In genomic region chr6:158642097-158642601, GRCh38 we compare ENCODE assay signal across 1 cellular context.
TF ChIP-seq lines count a peak whose summit lies in the region.

No MANE protein-coding gene starts in this region.

TF ChIP-seq in WTC11, 78 proteins besides CTCF, POLR2A, EP300 and RAD21 (continued from another document):
- TF ChIP-seq, protein P1, sequence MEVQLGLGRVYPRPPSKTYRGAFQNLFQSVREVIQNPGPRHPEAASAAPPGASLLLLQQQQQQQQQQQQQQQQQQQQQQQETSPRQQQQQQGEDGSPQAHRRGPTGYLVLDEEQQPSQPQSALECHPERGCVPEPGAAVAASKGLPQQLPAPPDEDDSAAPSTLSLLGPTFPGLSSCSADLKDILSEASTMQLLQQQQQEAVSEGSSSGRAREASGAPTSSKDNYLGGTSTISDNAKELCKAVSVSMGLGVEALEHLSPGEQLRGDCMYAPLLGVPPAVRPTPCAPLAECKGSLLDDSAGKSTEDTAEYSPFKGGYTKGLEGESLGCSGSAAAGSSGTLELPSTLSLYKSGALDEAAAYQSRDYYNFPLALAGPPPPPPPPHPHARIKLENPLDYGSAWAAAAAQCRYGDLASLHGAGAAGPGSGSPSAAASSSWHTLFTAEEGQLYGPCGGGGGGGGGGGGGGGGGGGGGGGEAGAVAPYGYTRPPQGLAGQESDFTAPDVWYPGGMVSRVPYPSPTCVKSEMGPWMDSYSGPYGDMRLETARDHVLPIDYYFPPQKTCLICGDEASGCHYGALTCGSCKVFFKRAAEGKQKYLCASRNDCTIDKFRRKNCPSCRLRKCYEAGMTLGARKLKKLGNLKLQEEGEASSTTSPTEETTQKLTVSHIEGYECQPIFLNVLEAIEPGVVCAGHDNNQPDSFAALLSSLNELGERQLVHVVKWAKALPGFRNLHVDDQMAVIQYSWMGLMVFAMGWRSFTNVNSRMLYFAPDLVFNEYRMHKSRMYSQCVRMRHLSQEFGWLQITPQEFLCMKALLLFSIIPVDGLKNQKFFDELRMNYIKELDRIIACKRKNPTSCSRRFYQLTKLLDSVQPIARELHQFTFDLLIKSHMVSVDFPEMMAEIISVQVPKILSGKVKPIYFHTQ (CRISPR knock-in tag; IDR thresholded peaks at IDR 0.05) = no peak
- TF ChIP-seq, protein P2, sequence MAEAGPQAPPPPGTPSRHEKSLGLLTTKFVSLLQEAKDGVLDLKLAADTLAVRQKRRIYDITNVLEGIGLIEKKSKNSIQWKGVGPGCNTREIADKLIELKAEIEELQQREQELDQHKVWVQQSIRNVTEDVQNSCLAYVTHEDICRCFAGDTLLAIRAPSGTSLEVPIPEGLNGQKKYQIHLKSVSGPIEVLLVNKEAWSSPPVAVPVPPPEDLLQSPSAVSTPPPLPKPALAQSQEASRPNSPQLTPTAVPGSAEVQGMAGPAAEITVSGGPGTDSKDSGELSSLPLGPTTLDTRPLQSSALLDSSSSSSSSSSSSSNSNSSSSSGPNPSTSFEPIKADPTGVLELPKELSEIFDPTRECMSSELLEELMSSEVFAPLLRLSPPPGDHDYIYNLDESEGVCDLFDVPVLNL (CRISPR knock-in tag; IDR thresholded peaks at IDR 0.05; ENCODE audit: borderline replicate concordance, low read depth) = no peak
- TF ChIP-seq PRRX2 (CRISPR knock-in tag; IDR thresholded peaks at IDR 0.05) = no peak
- no peak for TF ChIP-seq ZNF671 (CRISPR knock-in tag; IDR thresholded peaks at IDR 0.05)
- no peak for TF ChIP-seq CREB1 (CRISPR knock-in tag; IDR thresholded peaks at IDR 0.05)
- TF ChIP-seq HMGA2 (CRISPR knock-in tag; IDR thresholded peaks at IDR 0.05) = no peak
